Comparison of ENCODE assay signal across 24 cellular contexts in genomic region chr12:2306686-2307249, GRCh38.
DNase-seq lines count a peak whose midpoint lies in the region; ATAC-seq and TF ChIP-seq lines count a peak whose summit lies in the region.
"Had no signal": no experiment of that assay in that cellular context is flagged by ENCODE, and none has a peak within 500 bp of the region (broad histone marks: within the 10 kb centered on the region; RNA-seq: fewer than 3 reads in every experiment).

No MANE protein-coding gene starts in this region.

- H2AK5ac ChIP-seq in IMR-90 (ENCODE audit: low read depth, low read length) (no peak overlapping the region), mesenchymal stem cell (ENCODE audit: low read length, severe bottlenecking) (peak overlapping the region; percentile 16)

- H3K4me1 ChIP-seq in BLaER1 (peaks cover 75% of the 10 kb centered on the region), IMR-90 (ENCODE audit: control insufficient read depth, insufficient read depth, low read length) (peaks cover 30% of the 10 kb centered on the region), mesenchymal stem cell (ENCODE audit: control insufficient read depth, insufficient read depth, low read depth, low read length) (peaks cover 12% of the 10 kb centered on the region), hepatocyte (ENCODE audit: insufficient read depth) (peaks cover 22% of the 10 kb centered on the region)
- H3K4me1 ChIP-seq: psoas muscle, suprapubic skin had no signal

- DNase-seq in IMR-90: no peak
- DNase-seq in WTC11 (ENCODE audit: low spot score): no peak
- DNase-seq in mesenchymal stem cell: no peak
- DNase-seq in DMS53 treated with DMSO at 0.1 percent for 48 hours (lab: John Stamatoyannopoulos, UW; ENCODE audit: unreplicated experiment): no peak
- DNase-seq in hepatocyte (ENCODE audit: low spot score): no peak
- no peak for DNase-seq in posterior vena cava (ENCODE audit: low spot score)
- no peak for DNase-seq in activated CD4-positive, CD25-positive, alpha-beta regulatory T cell (lab: John Stamatoyannopoulos, UW)
- DNase-seq: activated CD8-positive, alpha-beta memory T cell treated with anti-CD3 and anti-CD28 coated beads, Interleukin-2, amount 50 U/mL, for 4 hours; activated effector memory CD4-positive, alpha-beta T cell treated with anti-CD3 and anti-CD28 coated beads, Interleukin-2, amount 50 U/mL, for 16 hours; CD4-positive, alpha-beta memory T cell; DMS79 treated with DMSO at 0.1 percent for 48 hours; effector memory CD8-positive, alpha-beta T cell; glutamatergic neuron; NCI-H1048; NCI-H2029 treated with DMSO at 0.1 percent for 48 hours; PC-3; psoas muscle; spleen; stimulated activated CD8-positive, alpha-beta memory T cell treated with anti-CD3 and anti-CD28 coated beads, Interleukin-4, amount 100 ng/mL, for 48 hours; T-helper 9 cell had no signal

- ATAC-seq in IMR-90 (ENCODE audit: low read depth) (no peak), WTC11 (peak; percentile 67)
- ATAC-seq: effector memory CD8-positive, alpha-beta T cell; natural killer cell treated with Interleukin-12 subunit alpha and Interleukin-12 subunit beta and Interleukin-15 and Interleukin-18, amount 100 ng/mL, for 72 hours; PC-3 had no signal

- H2BK15ac ChIP-seq in IMR-90 (ENCODE audit: low read depth, low read length) (no peak overlapping the region), mesenchymal stem cell (ENCODE audit: low read depth, poor library complexity, severe bottlenecking) (no peak overlapping the region)

- no peak overlapping the region for H3K4me3 ChIP-seq in BLaER1
- no peak overlapping the region for H3K4me3 ChIP-seq in IMR-90 (ENCODE audit: insufficient read depth, low read depth, low read length)
- H3K4me3 ChIP-seq in mesenchymal stem cell (ENCODE audit: insufficient read depth in 1 of 2, low read depth in 1 of 2, low read length in 2 of 2): no peak overlapping the region
- no peak overlapping the region for H3K4me3 ChIP-seq in hepatocyte
- H3K4me3 ChIP-seq: psoas muscle, spleen, suprapubic skin had no signal

- no peaks in the 10 kb centered on the region for H4K20me1 ChIP-seq in BLaER1
- peaks cover 4% of the 10 kb centered on the region for H4K20me1 ChIP-seq in IMR-90 (ENCODE audit: insufficient read depth, low read length)
- H4K20me1 ChIP-seq in hepatocyte (ENCODE audit: insufficient read depth, poor library complexity, severe bottlenecking): no peaks in the 10 kb centered on the region

- H3K9ac ChIP-seq in BLaER1 (peak overlapping the region; percentile 56), IMR-90 (ENCODE audit: low read depth, low read length) (no peak overlapping the region), mesenchymal stem cell (ENCODE audit: low read length) (no peak overlapping the region)

- H3K9me1 ChIP-seq in IMR-90 (ENCODE audit: insufficient read depth, low read length): peaks cover 25% of the 10 kb centered on the region

- H2AK9ac ChIP-seq in IMR-90 (replicated peaks; ENCODE audit: low read depth, low read length, poor library complexity): no peak overlapping the region

- CTCF ChIA-PET in IMR-90 (lab: Yijun Ruan, JAX) (no interaction called here), WTC11 (lab: Charles Lee) (interaction anchor here (0.5 to 2.8 kb wide), 9 partner anchors 11 to 615 kb away, joined by 3 to 9 read pairs (median 4); no protein-coding TSS in a partner anchor)

- TF ChIP-seq CTCF in IMR-90 (conservative IDR thresholded peaks at IDR 0.05; ENCODE audit: low read depth, low read length) (no peak), WTC11 (IDR thresholded peaks at IDR 0.05) (no peak), hepatocyte (IDR thresholded peaks at IDR 0.05; ENCODE audit: poor library complexity) (no peak)

- no peaks in the 10 kb centered on the region for H3K27me3 Mint-ChIP-seq in WTC11 (ENCODE audit: low read depth)
- H3K27me3 Mint-ChIP-seq: memory B cell had no signal

- no peak overlapping the region for H3K56ac ChIP-seq in IMR-90 (ENCODE audit: extremely low read depth, insufficient read depth, low read length)

- dilution Hi-C loops in IMR-90 (cut with HindIII; ENCODE audit: low sequenced_read_pairs, unreplicated experiment): no loop called here

- H3K23ac ChIP-seq in IMR-90 (ENCODE audit: low read depth, low read length) (no peak overlapping the region), mesenchymal stem cell (ENCODE audit: low read length in 2 of 2) (no peak overlapping the region)

- no peaks in the 10 kb centered on the region for H3K79me2 ChIP-seq in hepatocyte

- H2BK120ac ChIP-seq in IMR-90 (ENCODE audit: low read depth, low read length): peak overlapping the region; percentile 37; the same call in 1 of the 2 replicates
- H2BK120ac ChIP-seq in mesenchymal stem cell (ENCODE audit: low read depth, low read length): no peak overlapping the region

- intact Hi-C loops in IMR-90 (cut with micrococcal nuclease) (no loop called here), posterior vena cava (cut with DNase I) (no loop called here)

- H3K14ac ChIP-seq in IMR-90 (replicated peaks; ENCODE audit: low read depth, low read length): no peak overlapping the region
- H3K14ac ChIP-seq in mesenchymal stem cell (ENCODE audit: low read length in 2 of 2): no peak overlapping the region

- H3K36me3 ChIP-seq in BLaER1 (no peaks in the 10 kb centered on the region), IMR-90 (ENCODE audit: control insufficient read depth, insufficient read depth, low read length) (no peaks in the 10 kb centered on the region), mesenchymal stem cell (ENCODE audit: control insufficient read depth in 1 of 2, insufficient read depth in 2 of 2, low read depth in 1 of 2, low read length in 2 of 2) (peaks cover 0 to 3% of the 10 kb centered on the region in 2 experiments), hepatocyte (replicated peaks; ENCODE audit: insufficient read depth, low read depth) (no peaks in the 10 kb centered on the region)
- H3K36me3 ChIP-seq: spleen, suprapubic skin had no signal

- no peak overlapping the region for H3K27ac Mint-ChIP-seq in WTC11
- H3K27ac Mint-ChIP-seq: CD4-positive, alpha-beta memory T cell; effector memory CD8-positive, alpha-beta T cell; memory B cell; natural killer cell treated with Interleukin-12 subunit alpha and Interleukin-12 subunit beta and Interleukin-15 and Interleukin-18, amount 100 ng/mL, for 72 hours had no signal

- H3K9me3 ChIP-seq in BLaER1 (peaks cover 6% of the 10 kb centered on the region; the same call in 1 of the 2 replicates), IMR-90 (ENCODE audit: control insufficient read depth, insufficient read depth, low read length) (no peaks in the 10 kb centered on the region; the same call in 1 of the 2 replicates), mesenchymal stem cell (ENCODE audit: control insufficient read depth, low read length) (peaks cover 6% of the 10 kb centered on the region), hepatocyte (ENCODE audit: low read depth) (no peaks in the 10 kb centered on the region)
- H3K9me3 ChIP-seq: suprapubic skin had no signal

- BruUV-seq in IMR-90 (replicated peaks; lab: Mats Ljungman, UMichigan): no TSS peak

- peaks cover 29% of the 10 kb centered on the region for H3K4me1 Mint-ChIP-seq in WTC11
- H3K4me1 Mint-ChIP-seq: CD4-positive, alpha-beta memory T cell; memory B cell had no signal

- H3K9me3 Mint-ChIP-seq in WTC11: peaks cover 7% of the 10 kb centered on the region
- H3K9me3 Mint-ChIP-seq: effector memory CD8-positive, alpha-beta T cell; natural killer cell treated with Interleukin-12 subunit alpha and Interleukin-12 subunit beta and Interleukin-15 and Interleukin-18, amount 100 ng/mL, for 72 hours had no signal

- H2BK5ac ChIP-seq in IMR-90 (ENCODE audit: low read depth, low read length, poor library complexity, severe bottlenecking): no peak overlapping the region
- no peak overlapping the region for H2BK5ac ChIP-seq in mesenchymal stem cell (ENCODE audit: low read depth, low read length, poor library complexity, severe bottlenecking)

- H3K79me1 ChIP-seq in IMR-90 (ENCODE audit: low read depth in 1 of 2, low read length in 2 of 2) (peaks cover 4 to 9% of the 10 kb centered on the region in 2 experiments; a peak in 2 of 4 replicates), mesenchymal stem cell (replicated peaks; ENCODE audit: low read length, poor library complexity, severe bottlenecking) (no peaks in the 10 kb centered on the region)

- H3K36me3 Mint-ChIP-seq in WTC11: peaks cover 3% of the 10 kb centered on the region; the same call in 1 of the 2 replicates
- H3K36me3 Mint-ChIP-seq: CD4-positive, alpha-beta memory T cell; memory B cell; natural killer cell treated with Interleukin-12 subunit alpha and Interleukin-12 subunit beta and Interleukin-15 and Interleukin-18, amount 100 ng/mL, for 72 hours had no signal

- no peaks in the 10 kb centered on the region for H3K9me2 ChIP-seq in hepatocyte (replicated peaks; ENCODE audit: insufficient read depth)

- POLR2A ChIA-PET in IMR-90 (lab: Charles Lee; ENCODE audit: unreplicated experiment) (no interaction called here), WTC11 (lab: Charles Lee) (no interaction called here)

- H3K18ac ChIP-seq in IMR-90 (ENCODE audit: low read depth, low read length) (no peak overlapping the region), mesenchymal stem cell (ENCODE audit: low read depth in 1 of 2, low read length in 2 of 2) (no peak overlapping the region)

- H2BK12ac ChIP-seq in mesenchymal stem cell (ENCODE audit: low read length in 2 of 2): peak overlapping the region in 1 of 2 experiments; percentile 63

- H4K8ac ChIP-seq in IMR-90 (ENCODE audit: low read depth in 2 of 2, low read length in 2 of 2) (no peak overlapping the region), mesenchymal stem cell (ENCODE audit: low read length) (no peak overlapping the region)

- no peak for TF ChIP-seq POLR2A in IMR-90 (IDR thresholded peaks at IDR 0.05; ENCODE audit: low read depth, low read length)

- no peak overlapping the region for H2BK20ac ChIP-seq in IMR-90 (ENCODE audit: low read depth, low read length)

- H4K5ac ChIP-seq in IMR-90 (ENCODE audit: low read depth, low read length): no peak overlapping the region

- in situ Hi-C loops in IMR-90 (cut with MboI; ENCODE audit: low sequenced_read_pairs): no loop called here

- H3K4ac ChIP-seq in IMR-90 (ENCODE audit: low read depth, low read length) (no peak overlapping the region), mesenchymal stem cell (ENCODE audit: low read depth in 1 of 2, low read length in 2 of 2) (peak overlapping the region in 1 of 2 experiments; percentile 51)

- H3K27me3 ChIP-seq in BLaER1: no peaks in the 10 kb centered on the region
- H3K27me3 ChIP-seq in IMR-90 (ENCODE audit: control insufficient read depth, insufficient read depth, low read length): no peaks in the 10 kb centered on the region
- H3K27me3 ChIP-seq in mesenchymal stem cell (ENCODE audit: control insufficient read depth in 1 of 2, insufficient read depth in 1 of 2, low read length in 2 of 2): peaks cover 0 to 11% of the 10 kb centered on the region in 2 experiments
- H3K27me3 ChIP-seq in hepatocyte: no peaks in the 10 kb centered on the region
- H3K27me3 ChIP-seq: spleen, suprapubic skin had no signal

- H4K91ac ChIP-seq in IMR-90 (ENCODE audit: insufficient read depth, low read depth, low read length): 0 out of 2 replicates have a peak overlapping the region, but pooled peaks have one; percentile 14
- H4K91ac ChIP-seq in mesenchymal stem cell (ENCODE audit: low read length): no peak overlapping the region

- H3K27ac ChIP-seq in BLaER1 (peak overlapping the region; percentile 69), IMR-90 (ENCODE audit: insufficient read depth, low read length) (no peak overlapping the region), mesenchymal stem cell (ENCODE audit: low read length, poor library complexity, severe bottlenecking) (no peak overlapping the region), hepatocyte (no peak overlapping the region)
- H3K27ac ChIP-seq: spleen, suprapubic skin had no signal

- no CpG with 5 or more reads among the region's 5 CpGs for WGBS in IMR-90 (ENCODE audit: extremely low coverage in 2 of 2, insufficient read length in 1 of 2), 2 experiments
- WGBS in mesenchymal stem cell: 84% methylated on average over 5 of the region's 5 CpGs
- WGBS in hepatocyte (ENCODE audit: low lambda C conversion rate, missing lambda C conversion rate): 68% methylated on average over 5 of the region's 5 CpGs

- no peak overlapping the region for H2AFZ ChIP-seq in IMR-90 (replicated peaks; ENCODE audit: low read length, poor library complexity)
- H2AFZ ChIP-seq in mesenchymal stem cell (ENCODE audit: low read depth, low read length): no peak overlapping the region
- no peak overlapping the region for H2AFZ ChIP-seq in hepatocyte

- H3K4me2 ChIP-seq in BLaER1: peak overlapping the region; percentile 85
- H3K4me2 ChIP-seq in IMR-90 (ENCODE audit: low read depth, low read length): no peak overlapping the region
- H3K4me2 ChIP-seq in mesenchymal stem cell (ENCODE audit: low read length, poor library complexity, severe bottlenecking): no peak overlapping the region
- H3K4me2 ChIP-seq in hepatocyte: no peak overlapping the region

- no peak for TF ChIP-seq RAD21 in IMR-90 (IDR thresholded peaks at IDR 0.05; ENCODE audit: low read length)

- no peak overlapping the region; the same call in none of the 2 replicates for H3K4me3 Mint-ChIP-seq in WTC11
- H3K4me3 Mint-ChIP-seq: CD4-positive, alpha-beta memory T cell; effector memory CD8-positive, alpha-beta T cell; memory B cell; natural killer cell treated with Interleukin-12 subunit alpha and Interleukin-12 subunit beta and Interleukin-15 and Interleukin-18, amount 100 ng/mL, for 72 hours had no signal
